In genomic region chr17:80565347-80566053, GRCh38 we compare ENCODE assay signal across 18 cellular contexts. TPM values are rescaled to one million over a fixed set of nuclear protein-coding genes. Genes with fewer than 3 reads are reported as not detected.
DNase-seq lines count a peak whose midpoint lies in the region; ATAC-seq and TF ChIP-seq lines count a peak whose summit lies in the region.
"Had no signal": no experiment of that assay in that cellular context is flagged by ENCODE, and none has a peak within 500 bp of the region (broad histone marks: within the 10 kb centered on the region; RNA-seq: fewer than 3 reads in every experiment).

No MANE protein-coding gene starts in this region.

- CTCF ChIA-PET in WTC11 (lab: Charles Lee), result interaction anchor here (0.8 to 1.9 kb wide), 4 partner anchors 10 to 138 kb away, joined by 3 to 7 read pairs (median 3); no protein-coding TSS in a partner anchor

- no peak overlapping the region for H2BK5ac ChIP-seq in trophoblast cell (ENCODE audit: low read depth, low read length, poor library complexity)

- no peak overlapping the region for H4K12ac ChIP-seq in trophoblast cell (ENCODE audit: low read depth, low read length)

- H3K4ac ChIP-seq in trophoblast cell (ENCODE audit: low read depth, low read length), result no peak overlapping the region

- H3K4me1 ChIP-seq in DND-41 (ENCODE audit: insufficient read depth, low read length), result no peaks in the 10 kb centered on the region
- peaks cover 3 to 6% of the 10 kb centered on the region in 2 experiments for H3K4me1 ChIP-seq in trophoblast cell (ENCODE audit: control insufficient read depth in 1 of 2, insufficient read depth in 2 of 2, low read length in 2 of 2)
- H3K4me1 ChIP-seq: gastroesophageal sphincter had no signal

- TF ChIP-seq CTCF in DND-41 (IDR thresholded peaks at IDR 0.05; ENCODE audit: borderline replicate concordance, extremely low read depth, low read length, poor library complexity, severe bottlenecking) (no peak), WTC11 (IDR thresholded peaks at IDR 0.05) (no peak)

- H3K9ac ChIP-seq in DND-41 (ENCODE audit: low read depth, low read length) (no peak overlapping the region), trophoblast cell (ENCODE audit: low read length) (no peak overlapping the region)

- H3K27me3 ChIP-seq in DND-41 (ENCODE audit: insufficient read depth, low read length, poor library complexity), result no peaks in the 10 kb centered on the region
- no peaks in the 10 kb centered on the region for H3K27me3 ChIP-seq in trophoblast cell (ENCODE audit: insufficient read depth, low read length)
- H3K27me3 ChIP-seq: esophagus squamous epithelium, gastroesophageal sphincter had no signal

- no peaks in the 10 kb centered on the region for H3K9me3 Mint-ChIP-seq in WTC11
- H3K9me3 Mint-ChIP-seq: activated naive CD4-positive, alpha-beta T cell treated with anti-CD3 and anti-CD28 coated beads, Interleukin-2, amount 50 U/mL, for 24 hours; activated T-cell treated with anti-CD3 and anti-CD28 coated beads, Interleukin-2, amount 50 U/mL, for 72 hours had no signal

- no peak overlapping the region for H2AK5ac ChIP-seq in trophoblast cell (ENCODE audit: low read length)

- WGBS in trophoblast cell (ENCODE audit: extremely low coverage, insufficient coverage, insufficient read length), result no CpG with 5 or more reads among the region's 12 CpGs

- H3K14ac ChIP-seq in trophoblast cell (ENCODE audit: low read length), result no peak overlapping the region

- H2BK12ac ChIP-seq in trophoblast cell (ENCODE audit: low read length), result no peak overlapping the region

- no peak overlapping the region for H3K4me3 ChIP-seq in DND-41 (ENCODE audit: low read depth in 1 of 2, low read length in 2 of 2)
- H3K4me3 ChIP-seq in trophoblast cell (ENCODE audit: low read depth, low read length), result no peak overlapping the region
- H3K4me3 ChIP-seq: esophagus squamous epithelium, gastroesophageal sphincter, GM12878 had no signal

- peaks cover 44% of the 10 kb centered on the region for H4K20me1 ChIP-seq in DND-41 (ENCODE audit: insufficient read depth, low read length)

- no peak overlapping the region for H3K27ac ChIP-seq in DND-41 (ENCODE audit: low read length)
- no peak overlapping the region for H3K27ac ChIP-seq in trophoblast cell (ENCODE audit: low read depth, low read length)
- H3K27ac ChIP-seq: esophagus squamous epithelium, gastroesophageal sphincter had no signal

- no peak overlapping the region for H4K91ac ChIP-seq in trophoblast cell (ENCODE audit: low read depth, low read length)

- peaks cover 90% of the 10 kb centered on the region for H3K79me2 ChIP-seq in DND-41 (ENCODE audit: insufficient read depth, low read length)
- no peaks in the 10 kb centered on the region for H3K79me2 ChIP-seq in trophoblast cell (ENCODE audit: control insufficient read depth, insufficient read depth, low read length, poor library complexity)

- POLR2A ChIA-PET in WTC11 (lab: Charles Lee), result interaction anchor here (0.6 kb wide), 1 partner anchor 90 kb away, joined by 3 read pairs; no protein-coding TSS in a partner anchor

- no peaks in the 10 kb centered on the region for H3K79me1 ChIP-seq in trophoblast cell (ENCODE audit: low read length)

- no peak overlapping the region for H3K4me2 ChIP-seq in DND-41 (ENCODE audit: insufficient read depth, low read length)
- H3K4me2 ChIP-seq in trophoblast cell (ENCODE audit: low read length), result no peak overlapping the region

- DNase-seq in DND-41 (peak; percentile 9), WTC11 (ENCODE audit: low spot score) (peak; percentile 59), left colon (peak in 1 of 2 donors; percentile 23), trophoblast cell (peak; percentile 22 to 25), ureter (ENCODE audit: low spot score) (no peak), NCI-H2107 (lab: John Stamatoyannopoulos, UW) (no peak)
- no peak for DNase-seq in activated CD8-positive, alpha-beta memory T cell treated with anti-CD3 and anti-CD28 coated beads, Interleukin-2, amount 50 U/mL, for 48 hours
- DNase-seq: activated T-cell treated with anti-CD3 and anti-CD28 coated beads, Interleukin-2, amount 50 U/mL, for 72 hours; effector CD8-positive, alpha-beta T cell; esophagus squamous epithelium; midbrain; NCI-H510A; stimulated activated CD4-positive, alpha-beta T cell treated with anti-CD3 and anti-CD28 coated beads, Interleukin-12 subunit alpha, Interleukin-12 subunit beta, amount 100 ng/mL, for 4 hours; T1000 had no signal

- H4K8ac ChIP-seq in trophoblast cell (ENCODE audit: low read depth, low read length), result no peak overlapping the region

- H3K9me3 ChIP-seq in DND-41 (ENCODE audit: insufficient read depth, low read length, severe bottlenecking) (no peaks in the 10 kb centered on the region), trophoblast cell (ENCODE audit: insufficient read depth, low read depth, low read length) (peaks cover 2% of the 10 kb centered on the region)
- H3K9me3 ChIP-seq: esophagus squamous epithelium, gastroesophageal sphincter had no signal

- no peaks in the 10 kb centered on the region for H3K4me1 Mint-ChIP-seq in WTC11

- no peaks in the 10 kb centered on the region for H3K36me3 Mint-ChIP-seq in WTC11

- ATAC-seq in DND-41 (ENCODE audit: insufficient read depth, low read depth), result peak; percentile 52; the same call in 1 of the 3 replicates
- ATAC-seq in WTC11, result peak; percentile 95
- ATAC-seq in left colon, result peak; percentile 91
- no peak for ATAC-seq in GM21619 (IDR thresholded peaks at IDR 0.05; ENCODE audit: unreplicated experiment)
- ATAC-seq: activated T-cell treated with anti-CD3 and anti-CD28 coated beads, Interleukin-2, amount 50 U/mL, for 72 hours; gastroesophageal sphincter; GM12878 had no signal

- no peak overlapping the region for H3K18ac ChIP-seq in trophoblast cell (ENCODE audit: low read length)

- H3K36me3 ChIP-seq in DND-41 (ENCODE audit: insufficient read depth, low read length), result no peaks in the 10 kb centered on the region
- no peaks in the 10 kb centered on the region for H3K36me3 ChIP-seq in trophoblast cell (ENCODE audit: control insufficient read depth in 1 of 2, insufficient read depth in 2 of 2, low read length in 2 of 2)
- H3K36me3 ChIP-seq: esophagus squamous epithelium, gastroesophageal sphincter had no signal

- intact Hi-C loops in left colon (cut with DNase I, micrococcal nuclease), result no loop called here

- no peak overlapping the region for H2BK120ac ChIP-seq in trophoblast cell (ENCODE audit: insufficient read depth, low read length, poor library complexity)

- H2AFZ ChIP-seq in DND-41 (ENCODE audit: low read depth, low read length) (no peak overlapping the region), trophoblast cell (ENCODE audit: insufficient read depth, low read length, poor library complexity) (no peak overlapping the region)

- H3K27ac Mint-ChIP-seq in WTC11, result no peak overlapping the region
- H3K27ac Mint-ChIP-seq: activated naive CD4-positive, alpha-beta T cell treated with anti-CD3 and anti-CD28 coated beads, Interleukin-2, amount 50 U/mL, for 24 hours; activated T-cell treated with anti-CD3 and anti-CD28 coated beads, Interleukin-2, amount 50 U/mL, for 72 hours had no signal

- no peak overlapping the region for H3K4me3 Mint-ChIP-seq in WTC11
- H3K4me3 Mint-ChIP-seq: activated naive CD4-positive, alpha-beta T cell treated with anti-CD3 and anti-CD28 coated beads, Interleukin-2, amount 50 U/mL, for 24 hours; activated T-cell treated with anti-CD3 and anti-CD28 coated beads, Interleukin-2, amount 50 U/mL, for 72 hours had no signal

- peaks cover 81% of the 10 kb centered on the region for H3K27me3 Mint-ChIP-seq in WTC11 (ENCODE audit: low read depth)
- H3K27me3 Mint-ChIP-seq: activated naive CD4-positive, alpha-beta T cell treated with anti-CD3 and anti-CD28 coated beads, Interleukin-2, amount 50 U/mL, for 24 hours had no signal

- H3K23ac ChIP-seq in trophoblast cell (ENCODE audit: low read length), result no peak overlapping the region

TF ChIP-seq in WTC11, 78 proteins besides CTCF, POLR2A, EP300 and RAD21 (continues in another document):
- no peak for TF ChIP-seq ZNF232 (CRISPR knock-in tag; IDR thresholded peaks at IDR 0.05)
- TF ChIP-seq TEAD1 (CRISPR knock-in tag; IDR thresholded peaks at IDR 0.05), result no peak
- TF ChIP-seq ZNF423 (CRISPR knock-in tag; IDR thresholded peaks at IDR 0.05), result no peak
- TF ChIP-seq, protein P1, sequence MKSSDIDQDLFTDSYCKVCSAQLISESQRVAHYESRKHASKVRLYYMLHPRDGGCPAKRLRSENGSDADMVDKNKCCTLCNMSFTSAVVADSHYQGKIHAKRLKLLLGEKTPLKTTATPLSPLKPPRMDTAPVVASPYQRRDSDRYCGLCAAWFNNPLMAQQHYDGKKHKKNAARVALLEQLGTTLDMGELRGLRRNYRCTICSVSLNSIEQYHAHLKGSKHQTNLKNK (CRISPR knock-in tag; IDR thresholded peaks at IDR 0.05), result no peak
- no peak for TF ChIP-seq NR2C2 (CRISPR knock-in tag; IDR thresholded peaks at IDR 0.05)
- TF ChIP-seq MYBL2 (CRISPR knock-in tag; IDR thresholded peaks at IDR 0.05), result no peak
- no peak for TF ChIP-seq ESRRA (CRISPR knock-in tag; IDR thresholded peaks at IDR 0.05; ENCODE audit: borderline replicate concordance)
- TF ChIP-seq FOXP1 (CRISPR knock-in tag; IDR thresholded peaks at IDR 0.05; ENCODE audit: borderline replicate concordance), result no peak
- TF ChIP-seq, protein P2, sequence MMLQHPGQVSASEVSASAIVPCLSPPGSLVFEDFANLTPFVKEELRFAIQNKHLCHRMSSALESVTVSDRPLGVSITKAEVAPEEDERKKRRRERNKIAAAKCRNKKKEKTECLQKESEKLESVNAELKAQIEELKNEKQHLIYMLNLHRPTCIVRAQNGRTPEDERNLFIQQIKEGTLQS (CRISPR knock-in tag; conservative IDR thresholded peaks at IDR 0.05), result no peak
- TF ChIP-seq, protein P3, sequence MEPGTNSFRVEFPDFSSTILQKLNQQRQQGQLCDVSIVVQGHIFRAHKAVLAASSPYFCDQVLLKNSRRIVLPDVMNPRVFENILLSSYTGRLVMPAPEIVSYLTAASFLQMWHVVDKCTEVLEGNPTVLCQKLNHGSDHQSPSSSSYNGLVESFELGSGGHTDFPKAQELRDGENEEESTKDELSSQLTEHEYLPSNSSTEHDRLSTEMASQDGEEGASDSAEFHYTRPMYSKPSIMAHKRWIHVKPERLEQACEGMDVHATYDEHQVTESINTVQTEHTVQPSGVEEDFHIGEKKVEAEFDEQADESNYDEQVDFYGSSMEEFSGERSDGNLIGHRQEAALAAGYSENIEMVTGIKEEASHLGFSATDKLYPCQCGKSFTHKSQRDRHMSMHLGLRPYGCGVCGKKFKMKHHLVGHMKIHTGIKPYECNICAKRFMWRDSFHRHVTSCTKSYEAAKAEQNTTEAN (CRISPR knock-in tag; IDR thresholded peaks at IDR 0.05), result no peak
- TF ChIP-seq MLX (CRISPR knock-in tag; IDR thresholded peaks at IDR 0.05), result no peak
- TF ChIP-seq ETV6 (CRISPR knock-in tag; IDR thresholded peaks at IDR 0.05), result no peak

RNA-seq across cellular contexts. Expression of gene RPTOR, which starts 20.9 kb away (rescaled TPM):
- total RNA-seq in WTC11 (2021), result 35.6 to 41.0 TPM (median 36.8 TPM) in 3 replicates
- total RNA-seq in left colon, result 10 to 100 TPM; 33.4 to 35.7 TPM
- polyA plus RNA-seq in trophoblast cell (2013), result 10.2 and 10.8 TPM in 2 replicates
- total RNA-seq in ureter, result 64.2 TPM

Comparison
In these comparisons a context has a peak if more than half of its experiments do, and no peak if none do; other contexts are left out.
1. DNase-seq: peak in DND-41 (single experiment), WTC11 (single experiment) and trophoblast cell (2 of 2); none in ureter (single experiment), NCI-H2107 (single experiment) and activated CD8-positive, alpha-beta memory T cell treated with anti-CD3 and anti-CD28 coated beads, Interleukin-2, amount 50 U/mL, for 48 hours (single experiment).